ENCODE assay signal across 29 cellular contexts in genomic region chr4:7460591-7460990, GRCh38. TPM values are rescaled to one million over a fixed set of nuclear protein-coding genes. Genes with fewer than 3 reads are reported as not detected.
DNase-seq lines count a peak whose midpoint lies in the region; ATAC-seq and TF ChIP-seq lines count a peak whose summit lies in the region.
"Had no signal": no experiment of that assay in that cellular context is flagged by ENCODE, and none has a peak within 500 bp of the region (broad histone marks: within the 10 kb centered on the region; RNA-seq: fewer than 3 reads in every experiment).

No MANE protein-coding gene starts in this region.

- DNase-seq in EH (ENCODE audit: low read depth), result peak; percentile 15
- peak; percentile 28 for DNase-seq in LHCN-M2 (ENCODE audit: low read depth)
- DNase-seq in fibroblast of lung (ENCODE audit: low read depth in 2 of 2), result peak; percentile 1 to 26
- DNase-seq in neural progenitor cell (ENCODE audit: low spot score), result no peak
- DNase-seq in caudate nucleus (lab: John Stamatoyannopoulos, UW), result no peak
- DNase-seq in G401 (ENCODE audit: low spot score), result no peak
- no peak for DNase-seq in SKM-1 (lab: John Stamatoyannopoulos, UW; ENCODE audit: unreplicated experiment)
- DNase-seq: activated CD4-positive, alpha-beta memory T cell treated with anti-CD3 and anti-CD28 coated beads, Interleukin-2, amount 10 ng/mL, durations not matched to agents 7 days and 5 days; activated effector memory CD4-positive, alpha-beta T cell treated with anti-CD3 and anti-CD28 coated beads, Interleukin-2, amount 50 U/mL, for 16 hours; CD8-positive, alpha-beta T cell; dermis blood vessel endothelial cell; DMS53; Karpas-422; left colon; mucosa of descending colon; NCI-H1048; NCI-H2029; NCI-H446; NK-92 treated with Interleukin-12 subunit alpha and Interleukin-12 subunit beta, amount 100 ng/mL, for 24 hours; Peyer's patch; stimulated activated naive CD8-positive, alpha-beta T cell treated with anti-CD3 and anti-CD28 coated beads, Interleukin-15, amount 100 ng/mL, for 72 hours; SW 1271; transverse colon had no signal

- peaks cover 5% of the 10 kb centered on the region for H3K9me3 Mint-ChIP-seq in neural progenitor cell
- H3K9me3 Mint-ChIP-seq: activated CD4-positive, alpha-beta memory T cell treated with anti-CD3 and anti-CD28 coated beads, Interleukin-2, amount 10 ng/mL, durations not matched to agents 7 days and 5 days; CD8-positive, alpha-beta T cell had no signal

- peak overlapping the region; percentile 74 for H3K27ac Mint-ChIP-seq in neural progenitor cell
- H3K27ac Mint-ChIP-seq: activated CD4-positive, alpha-beta memory T cell treated with anti-CD3 and anti-CD28 coated beads, Interleukin-2, amount 10 ng/mL, durations not matched to agents 7 days and 5 days; CD8-positive, alpha-beta T cell had no signal

- ATAC-seq in HG03025 (IDR thresholded peaks at IDR 0.05; ENCODE audit: low FRiP score, unreplicated experiment), result no peak
- ATAC-seq: activated CD4-positive, CD25-positive, alpha-beta regulatory T cell treated with anti-CD3 and anti-CD28 coated beads, Interleukin-2, amount 50 U/mL, for 24 hours; CD8-positive, alpha-beta T cell; left colon; mucosa of descending colon; stimulated activated naive CD8-positive, alpha-beta T cell treated with anti-CD3 and anti-CD28 coated beads, Interleukin-15, amount 100 ng/mL, for 72 hours had no signal

- in situ Hi-C loops in G401 (cut with HindIII; ENCODE audit: low sequenced_read_pairs), result no loop called here

- H3K9me3 ChIP-seq in fibroblast of lung (ENCODE audit: control insufficient read depth, insufficient read depth, low read depth, low read length) (no peaks in the 10 kb centered on the region), neural progenitor cell (ENCODE audit: low read depth) (no peaks in the 10 kb centered on the region)
- H3K9me3 ChIP-seq: mucosa of descending colon, neutrophil, Peyer's patch had no signal

- peaks cover 43% of the 10 kb centered on the region for H3K4me1 Mint-ChIP-seq in neural progenitor cell
- H3K4me1 Mint-ChIP-seq: activated CD4-positive, alpha-beta memory T cell treated with anti-CD3 and anti-CD28 coated beads, Interleukin-2, amount 10 ng/mL, durations not matched to agents 7 days and 5 days; stimulated activated naive CD8-positive, alpha-beta T cell treated with anti-CD3 and anti-CD28 coated beads, Interleukin-15, amount 100 ng/mL, for 72 hours had no signal

- no peaks in the 10 kb centered on the region for H3K36me3 Mint-ChIP-seq in neural progenitor cell
- H3K36me3 Mint-ChIP-seq: CD8-positive, alpha-beta T cell had no signal

- no peaks in the 10 kb centered on the region for H4K20me1 ChIP-seq in fibroblast of lung (ENCODE audit: control insufficient read depth, extremely low read depth, insufficient read depth, low read length)
- H4K20me1 ChIP-seq in neural progenitor cell (ENCODE audit: low read depth), result peaks cover 10% of the 10 kb centered on the region

- H2AFZ ChIP-seq in fibroblast of lung (ENCODE audit: low read length), result no peak overlapping the region
- no peak overlapping the region for H2AFZ ChIP-seq in neural progenitor cell (replicated peaks)

- TF ChIP-seq CTCF in fibroblast of lung (conservative IDR thresholded peaks at IDR 0.05 in 1 of 2, IDR thresholded peaks at IDR 0.05 in 1 of 2; ENCODE audit: low read depth in 1 of 2, low read length in 2 of 2) (no peak), neural progenitor cell (IDR thresholded peaks at IDR 0.05) (no peak)

- H3K27me3 Mint-ChIP-seq in neural progenitor cell (ENCODE audit: insufficient read depth, low read depth), result peaks cover 19% of the 10 kb centered on the region
- H3K27me3 Mint-ChIP-seq: activated CD4-positive, alpha-beta memory T cell treated with anti-CD3 and anti-CD28 coated beads, Interleukin-2, amount 10 ng/mL, durations not matched to agents 7 days and 5 days had no signal

- H3K9ac ChIP-seq in fibroblast of lung (ENCODE audit: insufficient read depth, low read length) (no peak overlapping the region), neural progenitor cell (no peak overlapping the region)

- H3K4me2 ChIP-seq in fibroblast of lung (ENCODE audit: extremely low read depth, insufficient read depth, low read length) (no peak overlapping the region), neural progenitor cell (no peak overlapping the region)

- H3K4me3 Mint-ChIP-seq in neural progenitor cell, result no peak overlapping the region
- H3K4me3 Mint-ChIP-seq: activated CD4-positive, alpha-beta memory T cell treated with anti-CD3 and anti-CD28 coated beads, Interleukin-2, amount 10 ng/mL, durations not matched to agents 7 days and 5 days; CD8-positive, alpha-beta T cell; stimulated activated naive CD8-positive, alpha-beta T cell treated with anti-CD3 and anti-CD28 coated beads, Interleukin-15, amount 100 ng/mL, for 72 hours had no signal

- H3K27ac ChIP-seq in fibroblast of lung (ENCODE audit: insufficient read depth, low read length) (no peak overlapping the region), neural progenitor cell (no peak overlapping the region), caudate nucleus (ENCODE audit: low read depth, low read length) (no peak overlapping the region)
- H3K27ac ChIP-seq: neutrophil, Peyer's patch, transverse colon had no signal

- no peak overlapping the region for H3K4me3 ChIP-seq in fibroblast of lung (replicated peaks in 1 of 4; ENCODE audit: control extremely low read depth in 1 of 4, insufficient read depth in 1 of 4, low read depth in 3 of 4, low read length in 4 of 4)
- H3K4me3 ChIP-seq in neural progenitor cell, result no peak overlapping the region
- H3K4me3 ChIP-seq: mucosa of descending colon, Peyer's patch, transverse colon had no signal

- H3K4me1 ChIP-seq in fibroblast of lung (ENCODE audit: control insufficient read depth, extremely low read depth, insufficient read depth, low read length) (no peaks in the 10 kb centered on the region), neural progenitor cell (peaks cover 17% of the 10 kb centered on the region)
- H3K4me1 ChIP-seq: Peyer's patch, transverse colon had no signal

- H3K36me3 ChIP-seq in fibroblast of lung (ENCODE audit: control insufficient read depth, insufficient read depth, low read length) (no peaks in the 10 kb centered on the region), neural progenitor cell (no peaks in the 10 kb centered on the region)
- H3K36me3 ChIP-seq: neutrophil, Peyer's patch, transverse colon had no signal

- H3K79me2 ChIP-seq in fibroblast of lung (ENCODE audit: control insufficient read depth, insufficient read depth, low read length), result no peaks in the 10 kb centered on the region
- no peaks in the 10 kb centered on the region for H3K79me2 ChIP-seq in neural progenitor cell (ENCODE audit: low read depth)

- H3F3A ChIP-seq in neural progenitor cell (ENCODE audit: low read depth), result no peaks in the 10 kb centered on the region

- H3K27me3 ChIP-seq in fibroblast of lung (ENCODE audit: control insufficient read depth, insufficient read depth, low read length), result no peaks in the 10 kb centered on the region
- H3K27me3 ChIP-seq in neural progenitor cell, result no peaks in the 10 kb centered on the region
- H3K27me3 ChIP-seq: neutrophil, Peyer's patch, transverse colon had no signal

RNA-seq across cellular contexts. Expression of gene PSAPL1, which starts 25.9 kb away (rescaled TPM):
- not detected in 2 replicates for total RNA-seq in LHCN-M2 (2014; rRNA removed)
- not detected for polyA plus RNA-seq in LHCN-M2 (2012)
- not detected in 2 replicates for total RNA-seq in fibroblast of lung
- not detected in 2 replicates for polyA plus RNA-seq in fibroblast of lung
- polyA plus RNA-seq in fibroblast of lung (2012), result not detected in 2 replicates
- polyA minus RNA-seq in fibroblast of lung (ENCODE audit: low replicate concordance), result not detected in 2 replicates
- 0.06 TPM in 1 of 2 replicates, not detected in the other for total RNA-seq in neural progenitor cell (ENCODE audit: low replicate concordance)
- total RNA-seq in G401 (2014; rRNA removed; shearing (Covaris generic)), result not detected in 2 replicates
- total RNA-seq: activated CD4-positive, alpha-beta memory T cell treated with anti-CD3 and anti-CD28 coated beads, Interleukin-2, amount 10 ng/mL, durations not matched to agents 7 days and 5 days; bronchial epithelial cell; CD8-positive, alpha-beta T cell; dermis blood vessel endothelial cell; HT1080; left colon; mucosa of descending colon; Peyer's patch; renal cortical epithelial cell; transverse colon had no signal

Comparison
In these comparisons a context has a peak if more than half of its experiments do, and no peak if none do; other contexts are left out.
1. DNase-seq: peak in EH (single experiment), LHCN-M2 (single experiment) and fibroblast of lung (2 of 2); none in neural progenitor cell (single experiment), caudate nucleus (0 of 61), G401 (single experiment) and SKM-1 (single experiment).